26 cellular contexts compared by ENCODE assay signal in genomic region chr17:27246537-27246936, GRCh38. TPM values are rescaled to one million over a fixed set of nuclear protein-coding genes. Genes with fewer than 3 reads are reported as not detected.
DNase-seq lines count a peak whose midpoint lies in the region; ATAC-seq and TF ChIP-seq lines count a peak whose summit lies in the region.
"Had no signal": no experiment of that assay in that cellular context is flagged by ENCODE, and none has a peak within 500 bp of the region (broad histone marks: within the 10 kb centered on the region; RNA-seq: fewer than 3 reads in every experiment).

No MANE protein-coding gene starts in this region.

- no peaks in the 10 kb centered on the region for H3K9me3 Mint-ChIP-seq in endothelial cell (ENCODE audit: unreplicated experiment)
- H3K9me3 Mint-ChIP-seq in progenitor cell of endocrine pancreas (ENCODE audit: low read depth): no peaks in the 10 kb centered on the region
- H3K9me3 Mint-ChIP-seq: activated B cell treated with CpG ODN at 0.5 μM for 24 hours; CD8-positive, alpha-beta memory T cell; effector memory CD8-positive, alpha-beta T cell; stimulated activated naive B cell treated with anti-CD40 and anti-IgM and Interleukin-4, amounts not matched to agents 10 μg/mL and 1 μg/mL and 100 μg/mL, for 72 hours had no signal

- DNase-seq in left ventricle myocardium inferior (no peak), left cardiac atrium (no peak), coronary artery (ENCODE audit: low spot score) (no peak), upper lobe of right lung (no peak), endothelial cell (ENCODE audit: low spot score) (no peak), progenitor cell of endocrine pancreas (ENCODE audit: low spot score, unreplicated experiment) (no peak)
- DNase-seq: activated B cell treated with CpG ODN at 0.5 μM for 24 hours; activated CD4-positive, alpha-beta T cell treated with anti-CD3 and anti-CD28 coated beads, Interleukin-2, amount 50 U/mL, for 1 hour; activated CD8-positive, alpha-beta memory T cell treated with anti-CD3 and anti-CD28 coated beads, Interleukin-2, amount 10 ng/mL, durations not matched to agents 7 days and 5 days; activated T-cell treated with anti-CD3 and anti-CD28 coated beads, Interleukin-2, amount 50 U/mL, for 48 hours; CD8-positive, alpha-beta memory T cell; DMS 273 treated with DMSO at 0.1 percent for 48 hours; effector memory CD8-positive, alpha-beta T cell; Kasumi-1; NCI-H1436; NCI-H2107; pancreas; SHP77 treated with DMSO at 0.1 percent for 48 hours; stimulated activated CD4-positive, alpha-beta T cell treated with anti-CD3 and anti-CD28 coated beads, Interleukin-4, amount 100 ng/mL, for 4 hours; stimulated activated naive B cell treated with anti-CD40 and anti-IgM and Interleukin-4, amounts not matched to agents 10 μg/mL and 1 μg/mL and 100 μg/mL, for 72 hours; SW 1271; T1000 had no signal

- intact Hi-C loops in left ventricle myocardium inferior (cut with micrococcal nuclease): loop anchor here (5.0 kb wide), 1 partner anchor 86 kb away; no protein-coding TSS in a partner anchor
- intact Hi-C loops in left cardiac atrium (cut with DNase I): no loop called here
- intact Hi-C loops in upper lobe of right lung (cut with DNase I): loop anchor here (10.0 kb wide), 1 partner anchor 88 kb away; no protein-coding TSS in a partner anchor

- H3K4me1 ChIP-seq in left ventricle myocardium inferior (peaks cover 59% of the 10 kb centered on the region), rectal smooth muscle tissue (ENCODE audit: control insufficient read depth, insufficient read depth, low read length) (peaks cover 27% of the 10 kb centered on the region), upper lobe of right lung (peaks cover 71% of the 10 kb centered on the region)

- no peak overlapping the region for H3K4me3 Mint-ChIP-seq in endothelial cell (ENCODE audit: unreplicated experiment)
- no peak overlapping the region for H3K4me3 Mint-ChIP-seq in progenitor cell of endocrine pancreas (ENCODE audit: low read depth)
- H3K4me3 Mint-ChIP-seq: activated B cell treated with CpG ODN at 0.5 μM for 24 hours; activated CD8-positive, alpha-beta memory T cell treated with anti-CD3 and anti-CD28 coated beads, Interleukin-2, amount 10 ng/mL, durations not matched to agents 7 days and 5 days; B cell; CD8-positive, alpha-beta memory T cell; effector memory CD8-positive, alpha-beta T cell; nephron; stimulated activated naive B cell treated with anti-CD40 and anti-IgM and Interleukin-4, amounts not matched to agents 10 μg/mL and 1 μg/mL and 100 μg/mL, for 72 hours had no signal

- H3K36me3 Mint-ChIP-seq in endothelial cell (ENCODE audit: low read depth, unreplicated experiment): no peaks in the 10 kb centered on the region
- H3K36me3 Mint-ChIP-seq in progenitor cell of endocrine pancreas (ENCODE audit: insufficient read depth): no peaks in the 10 kb centered on the region
- H3K36me3 Mint-ChIP-seq: activated CD8-positive, alpha-beta memory T cell treated with anti-CD3 and anti-CD28 coated beads, Interleukin-2, amount 10 ng/mL, durations not matched to agents 7 days and 5 days; CD8-positive, alpha-beta memory T cell; stimulated activated naive B cell treated with anti-CD40 and anti-IgM and Interleukin-4, amounts not matched to agents 10 μg/mL and 1 μg/mL and 100 μg/mL, for 72 hours had no signal

- H3K9ac ChIP-seq in rectal smooth muscle tissue (ENCODE audit: low read length): no peak overlapping the region

- H3K27me3 Mint-ChIP-seq in endothelial cell (ENCODE audit: unreplicated experiment) (peaks cover 4% of the 10 kb centered on the region), progenitor cell of endocrine pancreas (no peaks in the 10 kb centered on the region)
- H3K27me3 Mint-ChIP-seq: activated B cell treated with CpG ODN at 0.5 μM for 24 hours; B cell; stimulated activated naive B cell treated with anti-CD40 and anti-IgM and Interleukin-4, amounts not matched to agents 10 μg/mL and 1 μg/mL and 100 μg/mL, for 72 hours had no signal

- ATAC-seq in left cardiac atrium (no peak), upper lobe of right lung (no peak), GM21526 (IDR thresholded peaks at IDR 0.05; ENCODE audit: low FRiP score, unreplicated experiment) (no peak)
- ATAC-seq: activated CD8-positive, alpha-beta memory T cell treated with anti-CD3 and anti-CD28 coated beads, Interleukin-2, amount 10 ng/mL, durations not matched to agents 7 days and 5 days; effector memory CD8-positive, alpha-beta T cell; stimulated activated naive B cell treated with anti-CD40 and anti-IgM and Interleukin-4, amounts not matched to agents 10 μg/mL and 1 μg/mL and 100 μg/mL, for 72 hours had no signal

- H3K36me3 ChIP-seq in left ventricle myocardium inferior (no peaks in the 10 kb centered on the region), rectal smooth muscle tissue (ENCODE audit: control insufficient read depth, insufficient read depth, low read length) (no peaks in the 10 kb centered on the region), upper lobe of right lung (no peaks in the 10 kb centered on the region)
- H3K36me3 ChIP-seq: pancreas had no signal

- H3K4me3 ChIP-seq in left ventricle myocardium inferior: no peak overlapping the region
- no peak overlapping the region for H3K4me3 ChIP-seq in coronary artery
- H3K4me3 ChIP-seq in rectal smooth muscle tissue (ENCODE audit: low read length): no peak overlapping the region
- no peak overlapping the region for H3K4me3 ChIP-seq in upper lobe of right lung
- H3K4me3 ChIP-seq: pancreas had no signal

- peak overlapping the region; percentile 90 for H3K27ac ChIP-seq in left ventricle myocardium inferior (replicated peaks)
- H3K27ac ChIP-seq in coronary artery: peak overlapping the region; percentile 95 to 96
- peak overlapping the region; percentile 60 for H3K27ac ChIP-seq in rectal smooth muscle tissue (ENCODE audit: low read depth, low read length)
- H3K27ac ChIP-seq in upper lobe of right lung: peak overlapping the region; percentile 63

- H3K27ac Mint-ChIP-seq in endothelial cell (ENCODE audit: unreplicated experiment) (no peak overlapping the region), progenitor cell of endocrine pancreas (no peak overlapping the region)
- H3K27ac Mint-ChIP-seq: activated B cell treated with CpG ODN at 0.5 μM for 24 hours; activated CD8-positive, alpha-beta memory T cell treated with anti-CD3 and anti-CD28 coated beads, Interleukin-2, amount 10 ng/mL, durations not matched to agents 7 days and 5 days; B cell; CD8-positive, alpha-beta memory T cell; effector memory CD8-positive, alpha-beta T cell; stimulated activated naive B cell treated with anti-CD40 and anti-IgM and Interleukin-4, amounts not matched to agents 10 μg/mL and 1 μg/mL and 100 μg/mL, for 72 hours had no signal

- TF ChIP-seq CTCF in left ventricle myocardium inferior (IDR thresholded peaks at IDR 0.05; ENCODE audit: borderline replicate concordance): no peak
- TF ChIP-seq CTCF in coronary artery (IDR thresholded peaks at IDR 0.05): no peak
- no peak for TF ChIP-seq CTCF in upper lobe of right lung (IDR thresholded peaks at IDR 0.05)
- no peak for TF ChIP-seq CTCF in endothelial cell (IDR thresholded peaks at IDR 0.05; ENCODE audit: unreplicated experiment)
- TF ChIP-seq CTCF in progenitor cell of endocrine pancreas (IDR thresholded peaks at IDR 0.05; ENCODE audit: unreplicated experiment): no peak

- peaks cover 5% of the 10 kb centered on the region for H3K4me1 Mint-ChIP-seq in endothelial cell (ENCODE audit: unreplicated experiment)
- peaks cover 12% of the 10 kb centered on the region for H3K4me1 Mint-ChIP-seq in progenitor cell of endocrine pancreas (ENCODE audit: low read depth)
- H3K4me1 Mint-ChIP-seq: CD8-positive, alpha-beta memory T cell had no signal

- H3K27me3 ChIP-seq in left ventricle myocardium inferior (ENCODE audit: low read depth) (no peaks in the 10 kb centered on the region), rectal smooth muscle tissue (ENCODE audit: control insufficient read depth, insufficient read depth, low read length) (no peaks in the 10 kb centered on the region), upper lobe of right lung (no peaks in the 10 kb centered on the region)
- H3K27me3 ChIP-seq: pancreas had no signal

- no peaks in the 10 kb centered on the region for H3K9me3 ChIP-seq in left ventricle myocardium inferior (replicated peaks)
- no peaks in the 10 kb centered on the region for H3K9me3 ChIP-seq in upper lobe of right lung
- H3K9me3 ChIP-seq: pancreas had no signal

RNA-seq across cellular contexts. Expression of gene WSB1, which starts 47.4 kb away (rescaled TPM):
- total RNA-seq in left ventricle myocardium inferior (53.3 TPM), left cardiac atrium (100 to 1,000 TPM in 1 of 2 donors, 10 to 100 TPM in 1; 69.3 to 119 TPM), upper lobe of right lung (360 TPM), endothelial cell (ENCODE audit: unreplicated experiment) (443 TPM), progenitor cell of endocrine pancreas (452 and 468 TPM in 2 replicates)

Comparison
In these comparisons a context has a peak if more than half of its experiments do, and no peak if none do; other contexts are left out.
1. intact Hi-C loops: an anchor here in left ventricle myocardium inferior (5.0 kb wide) and upper lobe of right lung (10.0 kb wide); none called in left cardiac atrium.